Comparison of ENCODE assay signal across 7 cellular contexts in the genomic region with DNA sequence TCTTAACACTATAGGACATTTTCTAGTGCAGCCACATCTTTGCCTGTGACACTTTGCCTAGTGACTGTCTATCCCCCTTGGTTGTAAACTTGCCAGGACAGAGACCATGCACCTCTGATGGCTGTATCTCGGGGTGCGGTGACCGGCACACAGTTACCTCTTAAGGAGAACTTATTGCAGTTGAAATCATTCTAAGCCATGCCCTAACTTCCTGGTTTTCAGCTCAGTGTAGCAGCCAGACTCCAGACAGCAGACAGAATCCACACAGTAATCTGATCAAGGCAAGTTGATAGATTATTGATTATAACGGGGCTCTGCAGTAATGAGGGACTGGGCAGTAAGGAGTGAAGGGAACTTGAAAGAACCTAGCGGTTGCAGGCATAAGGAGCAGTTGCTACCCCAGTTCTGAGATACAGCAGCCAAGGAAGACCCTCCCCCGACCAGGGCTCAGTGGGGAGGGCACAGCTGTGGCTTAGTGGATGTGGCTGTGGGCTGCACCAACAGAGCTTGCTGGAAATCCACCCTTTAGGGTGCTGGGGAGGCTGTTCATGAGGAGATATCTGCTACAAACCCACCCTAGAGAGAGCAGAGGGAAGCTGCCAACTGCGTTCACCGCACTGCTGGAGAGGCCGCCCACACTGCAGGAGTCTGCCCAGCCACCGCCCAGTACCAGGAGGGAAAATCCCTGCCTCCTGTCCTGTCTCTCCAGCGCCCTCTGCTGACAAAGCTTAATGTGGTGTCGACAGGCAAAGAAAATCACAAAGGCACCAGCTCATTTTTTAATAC. TPM values are rescaled to one million over a fixed set of nuclear protein-coding genes. Genes with fewer than 3 reads are reported as not detected.
A peak's percentile ranks its signal among the peaks of the same experiment; 100 is the strongest.
DNase-seq lines count a peak whose midpoint lies in the region; ATAC-seq and TF ChIP-seq lines count a peak whose summit lies in the region.

No MANE protein-coding gene starts in this region.

- peak; percentile 91 for TF ChIP-seq CTCF in endothelial cell (IDR thresholded peaks at IDR 0.05; ENCODE audit: unreplicated experiment)

- peak overlapping the region; percentile 33 for H3K27ac Mint-ChIP-seq in endothelial cell (ENCODE audit: unreplicated experiment)

- H3K4me3 Mint-ChIP-seq in endothelial cell (ENCODE audit: unreplicated experiment), result peak overlapping the region; percentile 18

- peaks cover 1% of the 10 kb centered on the region for H3K27me3 Mint-ChIP-seq in endothelial cell (ENCODE audit: unreplicated experiment)

- DNase-seq in HS-27A (ENCODE audit: low read depth) (peak; percentile 26), NOMO-1 treated with DMSO at 0.1 percent for 48 hours (lab: John Stamatoyannopoulos, UW; ENCODE audit: unreplicated experiment) (peak; percentile 81), endothelial cell (ENCODE audit: low spot score) (peak; percentile 95), midbrain (lab: John Stamatoyannopoulos, UW) (peak; percentile 56)
- peak; percentile 61 to 66 for DNase-seq in activated CD8-positive, alpha-beta memory T cell treated with anti-CD3 and anti-CD28 coated beads for 4 hours (ENCODE audit: low read depth in 2 of 2)
- DNase-seq in stimulated activated CD8-positive, alpha-beta memory T cell treated with anti-CD3 and anti-CD28 coated beads, Interleukin-4, amount 100 ng/mL, for 24 hours (ENCODE audit: low read depth), result peak; percentile 78

- H3K4me1 Mint-ChIP-seq in endothelial cell (ENCODE audit: unreplicated experiment), result peaks cover 15% of the 10 kb centered on the region

- H3K36me3 Mint-ChIP-seq in endothelial cell (ENCODE audit: low read depth, unreplicated experiment), result no peaks in the 10 kb centered on the region

- no peaks in the 10 kb centered on the region for H3K9me3 Mint-ChIP-seq in endothelial cell (ENCODE audit: unreplicated experiment)

- ATAC-seq in GM18499 (IDR thresholded peaks at IDR 0.05; ENCODE audit: insufficient read depth, unreplicated experiment), result peak; percentile 55

RNA-seq across cellular contexts. Expression of a gene that starts 58.2 kb away (rescaled TPM):
- total RNA-seq in endothelial cell (ENCODE audit: unreplicated experiment), result 1.6 TPM

Comparison
In these comparisons a context has a peak if more than half of its experiments do, and no peak if none do; other contexts are left out.
1. Peak in every context shown above with its lines: DNase-seq and ATAC-seq.
2. DNase-seq: peak in every context shown above with its lines; median percentile 95 in endothelial cell; 81 in NOMO-1 treated with DMSO at 0.1 percent for 48 hours; 78 in stimulated activated CD8-positive, alpha-beta memory T cell treated with anti-CD3 and anti-CD28 coated beads, Interleukin-4, amount 100 ng/mL, for 24 hours; 64 in activated CD8-positive, alpha-beta memory T cell treated with anti-CD3 and anti-CD28 coated beads for 4 hours; 56 in midbrain; 26 in HS-27A.